ENCODE assay signal across 1 cellular context in the genomic region with DNA sequence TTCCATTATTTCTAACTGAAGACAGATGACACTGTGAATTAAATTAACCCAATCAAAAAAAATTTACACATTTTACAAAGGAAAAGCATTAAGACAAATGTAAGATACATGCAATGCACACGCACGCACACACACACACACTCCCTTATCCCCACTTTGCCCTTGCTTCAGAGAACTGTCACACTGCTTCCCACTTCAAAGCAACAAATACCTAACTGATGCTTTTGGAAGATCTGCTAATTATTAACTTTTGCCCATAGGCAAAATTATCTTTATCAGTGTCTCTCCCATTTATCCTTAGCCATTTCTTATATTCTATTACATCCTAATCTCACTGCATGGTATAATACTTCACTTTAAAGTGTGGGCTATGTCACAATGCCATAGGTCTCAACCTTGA.
TF ChIP-seq lines count a peak whose summit lies in the region.

No MANE protein-coding gene starts in this region.

TF ChIP-seq in WTC11, 78 proteins besides CTCF, POLR2A, EP300 and RAD21 (continued from another document):
- TF ChIP-seq, protein P1, sequence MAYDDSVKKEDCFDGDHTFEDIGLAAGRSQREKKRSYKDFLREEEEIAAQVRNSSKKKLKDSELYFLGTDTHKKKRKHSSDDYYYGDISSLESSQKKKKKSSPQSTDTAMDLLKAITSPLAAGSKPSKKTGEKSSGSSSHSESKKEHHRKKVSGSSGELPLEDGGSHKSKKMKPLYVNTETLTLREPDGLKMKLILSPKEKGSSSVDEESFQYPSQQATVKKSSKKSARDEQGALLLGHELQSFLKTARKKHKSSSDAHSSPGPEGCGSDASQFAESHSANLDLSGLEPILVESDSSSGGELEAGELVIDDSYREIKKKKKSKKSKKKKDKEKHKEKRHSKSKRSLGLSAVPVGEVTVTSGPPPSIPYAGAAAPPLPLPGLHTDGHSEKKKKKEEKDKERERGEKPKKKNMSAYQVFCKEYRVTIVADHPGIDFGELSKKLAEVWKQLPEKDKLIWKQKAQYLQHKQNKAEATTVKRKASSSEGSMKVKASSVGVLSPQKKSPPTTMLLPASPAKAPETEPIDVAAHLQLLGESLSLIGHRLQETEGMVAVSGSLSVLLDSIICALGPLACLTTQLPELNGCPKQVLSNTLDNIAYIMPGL (CRISPR knock-in tag; IDR thresholded peaks at IDR 0.05) = no peak
- TF ChIP-seq NR2C2 (CRISPR knock-in tag; IDR thresholded peaks at IDR 0.05) (no peak), IRF2 (CRISPR knock-in tag; IDR thresholded peaks at IDR 0.05; ENCODE audit: borderline replicate concordance, low read depth) (no peak), ZNF671 (CRISPR knock-in tag; IDR thresholded peaks at IDR 0.05) (no peak), FOXK1 (CRISPR knock-in tag; IDR thresholded peaks at IDR 0.05) (no peak), NFYB (CRISPR knock-in tag; conservative IDR thresholded peaks at IDR 0.05; ENCODE audit: low read depth) (no peak), TEAD1 (CRISPR knock-in tag; IDR thresholded peaks at IDR 0.05) (no peak), TCF7 (CRISPR knock-in tag; IDR thresholded peaks at IDR 0.05; ENCODE audit: low read depth) (no peak)
- TF ChIP-seq, protein P2, sequence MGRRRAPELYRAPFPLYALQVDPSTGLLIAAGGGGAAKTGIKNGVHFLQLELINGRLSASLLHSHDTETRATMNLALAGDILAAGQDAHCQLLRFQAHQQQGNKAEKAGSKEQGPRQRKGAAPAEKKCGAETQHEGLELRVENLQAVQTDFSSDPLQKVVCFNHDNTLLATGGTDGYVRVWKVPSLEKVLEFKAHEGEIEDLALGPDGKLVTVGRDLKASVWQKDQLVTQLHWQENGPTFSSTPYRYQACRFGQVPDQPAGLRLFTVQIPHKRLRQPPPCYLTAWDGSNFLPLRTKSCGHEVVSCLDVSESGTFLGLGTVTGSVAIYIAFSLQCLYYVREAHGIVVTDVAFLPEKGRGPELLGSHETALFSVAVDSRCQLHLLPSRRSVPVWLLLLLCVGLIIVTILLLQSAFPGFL (CRISPR knock-in tag; IDR thresholded peaks at IDR 0.05; ENCODE audit: borderline replicate concordance) = no peak
- TF ChIP-seq, protein P3, sequence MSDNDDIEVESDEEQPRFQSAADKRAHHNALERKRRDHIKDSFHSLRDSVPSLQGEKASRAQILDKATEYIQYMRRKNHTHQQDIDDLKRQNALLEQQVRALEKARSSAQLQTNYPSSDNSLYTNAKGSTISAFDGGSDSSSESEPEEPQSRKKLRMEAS (CRISPR knock-in tag; IDR thresholded peaks at IDR 0.05) = no peak
- TF ChIP-seq, protein P4, sequence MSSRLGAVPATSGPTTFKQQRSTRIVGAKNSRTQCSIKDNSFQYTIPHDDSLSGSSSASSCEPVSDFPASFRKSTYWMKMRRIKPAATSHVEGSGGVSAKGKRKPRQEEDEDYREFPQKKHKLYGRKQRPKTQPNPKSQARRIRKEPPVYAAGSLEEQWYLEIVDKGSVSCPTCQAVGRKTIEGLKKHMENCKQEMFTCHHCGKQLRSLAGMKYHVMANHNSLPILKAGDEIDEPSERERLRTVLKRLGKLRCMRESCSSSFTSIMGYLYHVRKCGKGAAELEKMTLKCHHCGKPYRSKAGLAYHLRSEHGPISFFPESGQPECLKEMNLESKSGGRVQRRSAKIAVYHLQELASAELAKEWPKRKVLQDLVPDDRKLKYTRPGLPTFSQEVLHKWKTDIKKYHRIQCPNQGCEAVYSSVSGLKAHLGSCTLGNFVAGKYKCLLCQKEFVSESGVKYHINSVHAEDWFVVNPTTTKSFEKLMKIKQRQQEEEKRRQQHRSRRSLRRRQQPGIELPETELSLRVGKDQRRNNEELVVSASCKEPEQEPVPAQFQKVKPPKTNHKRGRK (CRISPR knock-in tag; IDR thresholded peaks at IDR 0.05; ENCODE audit: borderline replicate concordance) = no peak
- TF ChIP-seq, protein P5, sequence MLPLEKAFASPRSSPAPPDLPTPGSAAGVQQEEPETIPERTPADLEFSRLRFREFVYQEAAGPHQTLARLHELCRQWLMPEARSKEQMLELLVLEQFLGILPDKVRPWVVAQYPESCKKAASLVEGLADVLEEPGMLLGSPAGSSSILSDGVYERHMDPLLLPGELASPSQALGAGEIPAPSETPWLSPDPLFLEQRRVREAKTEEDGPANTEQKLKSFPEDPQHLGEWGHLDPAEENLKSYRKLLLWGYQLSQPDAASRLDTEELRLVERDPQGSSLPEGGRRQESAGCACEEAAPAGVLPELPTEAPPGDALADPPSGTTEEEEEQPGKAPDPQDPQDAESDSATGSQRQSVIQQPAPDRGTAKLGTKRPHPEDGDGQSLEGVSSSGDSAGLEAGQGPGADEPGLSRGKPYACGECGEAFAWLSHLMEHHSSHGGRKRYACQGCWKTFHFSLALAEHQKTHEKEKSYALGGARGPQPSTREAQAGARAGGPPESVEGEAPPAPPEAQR (CRISPR knock-in tag; IDR thresholded peaks at IDR 0.05) = no peak
TF ChIP-seq in WTC11: peak in this region for 0.
